In the genomic region with DNA sequence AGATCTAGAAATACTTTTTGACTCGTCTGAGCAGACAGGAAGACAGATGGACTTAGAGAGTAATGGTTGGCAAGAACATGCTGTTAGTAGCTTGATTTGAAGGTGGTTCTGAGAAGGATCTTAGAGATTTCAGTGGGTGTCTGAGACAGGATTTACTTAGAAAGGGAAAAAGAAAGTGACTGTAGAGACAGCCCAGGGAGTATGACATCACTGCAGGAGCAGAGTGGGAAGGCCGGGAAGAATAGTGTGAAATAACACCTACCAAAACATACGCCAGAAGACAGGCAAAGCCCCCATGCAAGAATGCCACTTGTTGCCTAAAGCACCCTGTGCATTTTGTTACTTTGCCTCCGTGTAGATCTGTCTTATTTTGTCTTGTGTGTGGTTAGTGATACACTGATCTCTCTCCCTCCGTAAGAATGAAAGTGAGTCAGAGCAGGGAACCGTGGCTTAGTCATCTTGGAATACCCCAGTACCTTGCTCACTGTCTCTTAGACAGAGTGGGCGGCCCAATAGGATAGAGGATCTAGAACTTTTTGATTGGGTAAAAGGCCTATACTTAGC, we compare ENCODE assay signal across 1 cellular context.
TF ChIP-seq lines count a peak whose summit lies in the region.

No MANE protein-coding gene starts in this region.

TF ChIP-seq in HEK293, 187 proteins besides CTCF, POLR2A, EP300 and RAD21 (continued from another document):
- TF ChIP-seq, protein P1, sequence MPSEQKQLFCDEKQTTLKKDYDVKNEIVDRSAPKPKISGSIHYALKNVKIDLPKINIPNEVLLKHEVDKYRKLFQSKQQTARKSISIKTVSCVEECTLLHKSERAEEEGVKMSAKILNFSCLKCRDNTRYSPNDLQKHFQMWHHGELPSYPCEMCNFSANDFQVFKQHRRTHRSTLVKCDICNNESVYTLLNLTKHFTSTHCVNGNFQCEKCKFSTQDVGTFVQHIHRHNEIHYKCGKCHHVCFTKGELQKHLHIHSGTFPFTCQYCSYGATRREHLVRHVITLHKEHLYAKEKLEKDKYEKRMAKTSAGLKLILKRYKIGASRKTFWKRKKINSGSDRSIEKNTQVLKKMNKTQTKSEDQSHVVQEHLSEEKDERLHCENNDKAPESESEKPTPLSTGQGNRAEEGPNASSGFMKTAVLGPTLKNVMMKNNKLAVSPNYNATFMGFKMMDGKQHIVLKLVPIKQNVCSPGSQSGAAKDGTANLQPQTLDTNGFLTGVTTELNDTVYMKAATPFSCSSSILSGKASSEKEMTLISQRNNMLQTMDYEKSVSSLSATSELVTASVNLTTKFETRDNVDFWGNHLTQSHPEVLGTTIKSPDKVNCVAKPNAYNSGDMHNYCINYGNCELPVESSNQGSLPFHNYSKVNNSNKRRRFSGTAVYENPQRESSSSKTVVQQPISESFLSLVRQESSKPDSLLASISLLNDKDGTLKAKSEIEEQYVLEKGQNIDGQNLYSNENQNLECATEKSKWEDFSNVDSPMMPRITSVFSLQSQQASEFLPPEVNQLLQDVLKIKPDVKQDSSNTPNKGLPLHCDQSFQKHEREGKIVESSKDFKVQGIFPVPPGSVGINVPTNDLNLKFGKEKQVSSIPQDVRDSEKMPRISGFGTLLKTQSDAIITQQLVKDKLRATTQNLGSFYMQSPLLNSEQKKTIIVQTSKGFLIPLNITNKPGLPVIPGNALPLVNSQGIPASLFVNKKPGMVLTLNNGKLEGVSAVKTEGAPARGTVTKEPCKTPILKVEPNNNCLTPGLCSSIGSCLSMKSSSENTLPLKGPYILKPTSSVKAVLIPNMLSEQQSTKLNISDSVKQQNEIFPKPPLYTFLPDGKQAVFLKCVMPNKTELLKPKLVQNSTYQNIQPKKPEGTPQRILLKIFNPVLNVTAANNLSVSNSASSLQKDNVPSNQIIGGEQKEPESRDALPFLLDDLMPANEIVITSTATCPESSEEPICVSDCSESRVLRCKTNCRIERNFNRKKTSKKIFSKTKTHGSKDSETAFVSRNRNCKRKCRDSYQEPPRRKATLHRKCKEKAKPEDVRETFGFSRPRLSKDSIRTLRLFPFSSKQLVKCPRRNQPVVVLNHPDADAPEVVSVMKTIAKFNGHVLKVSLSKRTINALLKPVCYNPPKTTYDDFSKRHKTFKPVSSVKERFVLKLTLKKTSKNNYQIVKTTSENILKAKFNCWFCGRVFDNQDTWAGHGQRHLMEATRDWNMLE (tag by site-specific recombination; conservative IDR thresholded peaks at IDR 0.05; ENCODE audit: low read depth) = no peak
- TF ChIP-seq, protein P2, sequence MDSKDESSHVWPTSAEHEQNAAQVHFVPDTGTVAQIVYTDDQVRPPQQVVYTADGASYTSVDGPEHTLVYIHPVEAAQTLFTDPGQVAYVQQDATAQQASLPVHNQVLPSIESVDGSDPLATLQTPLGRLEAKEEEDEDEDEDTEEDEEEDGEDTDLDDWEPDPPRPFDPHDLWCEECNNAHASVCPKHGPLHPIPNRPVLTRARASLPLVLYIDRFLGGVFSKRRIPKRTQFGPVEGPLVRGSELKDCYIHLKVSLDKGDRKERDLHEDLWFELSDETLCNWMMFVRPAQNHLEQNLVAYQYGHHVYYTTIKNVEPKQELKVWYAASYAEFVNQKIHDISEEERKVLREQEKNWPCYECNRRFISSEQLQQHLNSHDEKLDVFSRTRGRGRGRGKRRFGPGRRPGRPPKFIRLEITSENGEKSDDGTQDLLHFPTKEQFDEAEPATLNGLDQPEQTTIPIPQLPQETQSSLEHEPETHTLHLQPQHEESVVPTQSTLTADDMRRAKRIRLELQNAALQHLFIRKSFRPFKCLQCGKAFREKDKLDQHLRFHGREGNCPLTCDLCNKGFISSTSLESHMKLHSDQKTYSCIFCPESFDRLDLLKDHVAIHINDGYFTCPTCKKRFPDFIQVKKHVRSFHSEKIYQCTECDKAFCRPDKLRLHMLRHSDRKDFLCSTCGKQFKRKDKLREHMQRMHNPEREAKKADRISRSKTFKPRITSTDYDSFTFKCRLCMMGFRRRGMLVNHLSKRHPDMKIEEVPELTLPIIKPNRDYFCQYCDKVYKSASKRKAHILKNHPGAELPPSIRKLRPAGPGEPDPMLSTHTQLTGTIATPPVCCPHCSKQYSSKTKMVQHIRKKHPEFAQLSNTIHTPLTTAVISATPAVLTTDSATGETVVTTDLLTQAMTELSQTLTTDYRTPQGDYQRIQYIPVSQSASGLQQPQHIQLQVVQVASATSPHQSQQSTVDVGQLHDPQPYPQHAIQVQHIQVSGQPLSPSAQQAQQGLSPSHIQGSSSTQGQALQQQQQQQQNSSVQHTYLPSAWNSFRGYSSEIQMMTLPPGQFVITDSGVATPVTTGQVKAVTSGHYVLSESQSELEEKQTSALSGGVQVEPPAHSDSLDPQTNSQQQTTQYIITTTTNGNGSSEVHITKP (tag by site-specific recombination; IDR thresholded peaks at IDR 0.05) = 0 out of 2 replicates have a peak, but pooled peaks have one; percentile 17
- TF ChIP-seq, protein P3, sequence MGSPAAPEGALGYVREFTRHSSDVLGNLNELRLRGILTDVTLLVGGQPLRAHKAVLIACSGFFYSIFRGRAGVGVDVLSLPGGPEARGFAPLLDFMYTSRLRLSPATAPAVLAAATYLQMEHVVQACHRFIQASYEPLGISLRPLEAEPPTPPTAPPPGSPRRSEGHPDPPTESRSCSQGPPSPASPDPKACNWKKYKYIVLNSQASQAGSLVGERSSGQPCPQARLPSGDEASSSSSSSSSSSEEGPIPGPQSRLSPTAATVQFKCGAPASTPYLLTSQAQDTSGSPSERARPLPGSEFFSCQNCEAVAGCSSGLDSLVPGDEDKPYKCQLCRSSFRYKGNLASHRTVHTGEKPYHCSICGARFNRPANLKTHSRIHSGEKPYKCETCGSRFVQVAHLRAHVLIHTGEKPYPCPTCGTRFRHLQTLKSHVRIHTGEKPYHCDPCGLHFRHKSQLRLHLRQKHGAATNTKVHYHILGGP (tag by site-specific recombination; IDR thresholded peaks at IDR 0.05) = no peak
